Comparison of ENCODE assay signal across 7 cellular contexts in genomic region chr11:64874308-64874707, GRCh38. TPM values are rescaled to one million over a fixed set of nuclear protein-coding genes. Genes with fewer than 3 reads are reported as not detected.
A peak's percentile ranks its signal among the peaks of the same experiment; 100 is the strongest.
DNase-seq lines count a peak whose midpoint lies in the region; ATAC-seq and TF ChIP-seq lines count a peak whose summit lies in the region.
"Had no signal": no experiment of that assay in that cellular context is flagged by ENCODE, and none has a peak within 500 bp of the region (broad histone marks: within the 10 kb centered on the region; RNA-seq: fewer than 3 reads in every experiment).

No MANE protein-coding gene starts in this region.

- H3K4me3 ChIP-seq in mammary epithelial cell (replicated peaks in 1 of 3; ENCODE audit: insufficient read depth in 1 of 3, low read depth in 2 of 3, low read length in 3 of 3) = no peak overlapping the region
- no peak overlapping the region for H3K4me3 ChIP-seq in rectal smooth muscle tissue (ENCODE audit: low read length)

- H3K36me3 ChIP-seq in mammary epithelial cell (ENCODE audit: insufficient read depth, low read length) = peaks cover 19% of the 10 kb centered on the region
- H3K36me3 ChIP-seq in rectal smooth muscle tissue (ENCODE audit: control insufficient read depth, insufficient read depth, low read length) = peaks cover 15% of the 10 kb centered on the region

- no peaks in the 10 kb centered on the region for H4K20me1 ChIP-seq in mammary epithelial cell (ENCODE audit: insufficient read depth, low read length)

- H3K9ac ChIP-seq in mammary epithelial cell (ENCODE audit: insufficient read depth, low read length) = no peak overlapping the region
- H3K9ac ChIP-seq in rectal smooth muscle tissue (ENCODE audit: low read length) = no peak overlapping the region

- H3K27me3 ChIP-seq in mammary epithelial cell (ENCODE audit: insufficient read depth, low read length) (no peaks in the 10 kb centered on the region), rectal smooth muscle tissue (ENCODE audit: control insufficient read depth, insufficient read depth, low read length) (no peaks in the 10 kb centered on the region)

- no peak overlapping the region for H2AFZ ChIP-seq in mammary epithelial cell (ENCODE audit: low read depth, low read length)

- BruUV-seq in mammary epithelial cell (replicated peaks; lab: Mats Ljungman, UMichigan) = no TSS peak

- dilution Hi-C loops in mammary epithelial cell (cut with HindIII; ENCODE audit: low sequenced_read_pairs) = no loop called here

- CTCF ChIA-PET in mammary epithelial cell (lab: Charles Lee; ENCODE audit: low non-redundant PET) = no interaction called here

- no peaks in the 10 kb centered on the region for H3K9me3 ChIP-seq in mammary epithelial cell (replicated peaks; ENCODE audit: insufficient read depth, low read length)

- peak; percentile 79 for DNase-seq in NCI-H526 treated with DMSO at 0.1 percent for 48 hours (lab: John Stamatoyannopoulos, UW)
- DNase-seq in mammary epithelial cell = peak; percentile 90
- DNase-seq: NCI-H69 had no signal

- ATAC-seq in HG02981 (IDR thresholded peaks at IDR 0.05; ENCODE audit: unreplicated experiment) (no peak), GM21423 (IDR thresholded peaks at IDR 0.05; ENCODE audit: unreplicated experiment) (no peak), GM21619 (IDR thresholded peaks at IDR 0.05; ENCODE audit: unreplicated experiment) (no peak)

- whole genome bisulfite sequencing in mammary epithelial cell (ENCODE audit: low coverage, missing lambda C conversion rate) = 7% methylated on average over 13 of the region's 13 CpGs

- no peak overlapping the region for H3K27ac ChIP-seq in mammary epithelial cell (ENCODE audit: insufficient read depth, low read depth, low read length)
- peak overlapping the region; percentile 18 for H3K27ac ChIP-seq in rectal smooth muscle tissue (ENCODE audit: low read depth, low read length)

- intact Hi-C loops in mammary epithelial cell (cut with micrococcal nuclease) = no loop called here

- peaks cover 85% of the 10 kb centered on the region for H3K79me2 ChIP-seq in mammary epithelial cell (ENCODE audit: insufficient read depth, low read length)

- H3K4me1 ChIP-seq in mammary epithelial cell (ENCODE audit: insufficient read depth, low read length) (peaks cover 53% of the 10 kb centered on the region), rectal smooth muscle tissue (ENCODE audit: control insufficient read depth, insufficient read depth, low read length) (peaks cover 40% of the 10 kb centered on the region)

- in situ Hi-C loops in mammary epithelial cell (cut with MboI; ENCODE audit: low sequenced_read_pairs in 2 of 2) = no loop called here

- no peak for TF ChIP-seq CTCF in mammary epithelial cell (conservative IDR thresholded peaks at IDR 0.05 in 1 of 2, IDR thresholded peaks at IDR 0.05 in 1 of 2; ENCODE audit: extremely low read depth in 1 of 2, insufficient read depth in 1 of 2, low read depth in 1 of 2, low read length in 2 of 2)

- peak overlapping the region; percentile 61 for H3K4me2 ChIP-seq in mammary epithelial cell (ENCODE audit: insufficient read depth, low read depth, low read length)

RNA-seq across cellular contexts. Expression of gene EHD1, which starts 4.1 kb away (rescaled TPM):
- 100 to 1,000 TPM in 1 of 2 donors, 10 to 100 TPM in 1; 71.2 to 172 TPM for total RNA-seq in mammary epithelial cell
- polyA plus RNA-seq in mammary epithelial cell = 219 TPM
- 255 TPM for polyA minus RNA-seq in mammary epithelial cell

RNA-seq across cellular contexts. Expression of gene CDC42BPG, which starts 29.9 kb away (rescaled TPM):
- total RNA-seq in mammary epithelial cell = 10 to 100 TPM; 10.5 to 18.7 TPM
- polyA plus RNA-seq in mammary epithelial cell = 3.7 TPM
- polyA minus RNA-seq in mammary epithelial cell = 8.1 TPM

RNA-seq across cellular contexts. Expression of gene ATG2A, which starts 42.7 kb away (rescaled TPM):
- total RNA-seq in mammary epithelial cell = 10 to 100 TPM; 20.7 to 21.0 TPM
- polyA plus RNA-seq in mammary epithelial cell = 7.0 TPM
- polyA minus RNA-seq in mammary epithelial cell = 9.8 TPM

RNA-seq across cellular contexts. Expression of gene PPP2R5B, which starts 50.2 kb away (rescaled TPM):
- total RNA-seq in mammary epithelial cell = 10 to 100 TPM; 13.8 to 32.7 TPM
- 11.4 TPM for polyA plus RNA-seq in mammary epithelial cell
- 14.2 TPM for polyA minus RNA-seq in mammary epithelial cell
